1 cellular context compared by ENCODE assay signal in the genomic region with DNA sequence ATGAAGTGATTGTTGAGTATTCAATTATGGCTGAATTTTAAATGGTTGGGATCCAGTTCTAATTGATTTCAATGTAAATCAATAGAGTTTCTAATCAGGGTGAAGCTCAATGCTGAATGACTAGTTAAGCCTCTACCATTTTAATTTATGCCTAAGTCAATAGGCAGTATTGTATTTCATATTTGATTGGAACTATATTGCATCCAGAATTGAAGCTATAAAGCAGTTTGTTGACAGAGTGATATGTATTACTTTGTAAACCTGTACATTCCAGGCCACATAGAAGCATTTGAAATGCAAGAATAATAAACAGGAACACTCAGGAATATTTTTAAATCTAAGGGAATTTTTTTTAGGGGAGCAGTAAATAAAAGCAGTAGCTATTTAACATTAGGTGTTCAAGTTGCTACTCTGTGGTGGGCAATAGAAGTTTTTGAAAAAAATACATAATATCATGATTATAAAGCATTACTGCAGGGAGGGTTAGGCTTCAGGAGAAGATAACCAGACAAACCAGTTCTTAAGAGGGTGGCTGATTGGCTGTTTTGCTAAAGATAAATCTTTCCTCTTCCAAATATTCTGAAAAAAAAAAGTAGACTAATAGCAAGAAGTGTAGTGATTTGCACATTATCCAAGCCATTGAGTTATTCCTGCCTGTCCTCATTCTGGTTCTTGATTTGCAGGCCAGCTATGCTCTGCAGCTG.
TF ChIP-seq lines count a peak whose summit lies in the region.

No MANE protein-coding gene starts in this region.

TF ChIP-seq in WTC11, 78 proteins besides CTCF, POLR2A, EP300 and RAD21 (continued from another document):
- TF ChIP-seq TCF7 (CRISPR knock-in tag; IDR thresholded peaks at IDR 0.05; ENCODE audit: low read depth), result no peak
- TF ChIP-seq STAT6 (CRISPR knock-in tag; conservative IDR thresholded peaks at IDR 0.05; ENCODE audit: low read depth), result no peak
- TF ChIP-seq, protein P1, sequence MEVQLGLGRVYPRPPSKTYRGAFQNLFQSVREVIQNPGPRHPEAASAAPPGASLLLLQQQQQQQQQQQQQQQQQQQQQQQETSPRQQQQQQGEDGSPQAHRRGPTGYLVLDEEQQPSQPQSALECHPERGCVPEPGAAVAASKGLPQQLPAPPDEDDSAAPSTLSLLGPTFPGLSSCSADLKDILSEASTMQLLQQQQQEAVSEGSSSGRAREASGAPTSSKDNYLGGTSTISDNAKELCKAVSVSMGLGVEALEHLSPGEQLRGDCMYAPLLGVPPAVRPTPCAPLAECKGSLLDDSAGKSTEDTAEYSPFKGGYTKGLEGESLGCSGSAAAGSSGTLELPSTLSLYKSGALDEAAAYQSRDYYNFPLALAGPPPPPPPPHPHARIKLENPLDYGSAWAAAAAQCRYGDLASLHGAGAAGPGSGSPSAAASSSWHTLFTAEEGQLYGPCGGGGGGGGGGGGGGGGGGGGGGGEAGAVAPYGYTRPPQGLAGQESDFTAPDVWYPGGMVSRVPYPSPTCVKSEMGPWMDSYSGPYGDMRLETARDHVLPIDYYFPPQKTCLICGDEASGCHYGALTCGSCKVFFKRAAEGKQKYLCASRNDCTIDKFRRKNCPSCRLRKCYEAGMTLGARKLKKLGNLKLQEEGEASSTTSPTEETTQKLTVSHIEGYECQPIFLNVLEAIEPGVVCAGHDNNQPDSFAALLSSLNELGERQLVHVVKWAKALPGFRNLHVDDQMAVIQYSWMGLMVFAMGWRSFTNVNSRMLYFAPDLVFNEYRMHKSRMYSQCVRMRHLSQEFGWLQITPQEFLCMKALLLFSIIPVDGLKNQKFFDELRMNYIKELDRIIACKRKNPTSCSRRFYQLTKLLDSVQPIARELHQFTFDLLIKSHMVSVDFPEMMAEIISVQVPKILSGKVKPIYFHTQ (CRISPR knock-in tag; IDR thresholded peaks at IDR 0.05), result no peak
- TF ChIP-seq ZNF416 (CRISPR knock-in tag; IDR thresholded peaks at IDR 0.05), result no peak
